ENCODE assay signal across 1 cellular context in genomic region chr14:23286020-23286903, GRCh38.
TF ChIP-seq lines count a peak whose summit lies in the region.

Gene HOMEZ (minus strand): TSS chr14:23286132. CDS start chr14:23285952, 180 bp downstream.

TF ChIP-seq in HepG2, 621 proteins besides CTCF, POLR2A, EP300 and RAD21 (continued from another document and continues in another):
- TF ChIP-seq AKNA (CRISPR knock-in tag; IDR thresholded peaks at IDR 0.05; ENCODE audit: borderline replicate concordance) (no peak), ZNF34 (CRISPR knock-in tag; IDR thresholded peaks at IDR 0.05; ENCODE audit: borderline replicate concordance) (peak; percentile 97; the same call in 1 of the 2 replicates), ZNF878 (CRISPR knock-in tag; IDR thresholded peaks at IDR 0.05) (0 out of 2 replicates have a peak, but pooled peaks have one; percentile 32), RNF2 (conservative IDR thresholded peaks at IDR 0.05; ENCODE audit: low read depth) (peak; percentile 54; the same call in 1 of the 2 replicates), TGIF2 (CRISPR knock-in tag; IDR thresholded peaks at IDR 0.05) (0 out of 2 replicates have a peak, but pooled peaks have one; percentile 15), FIP1L1 (IDR thresholded peaks at IDR 0.05; ENCODE audit: borderline replicate concordance, insufficient read depth, low read depth, low read length) (0 out of 2 replicates have a peak, but pooled peaks have one; percentile 69), KAT8 (CRISPR knock-in tag; IDR thresholded peaks at IDR 0.05) (peak; percentile 76), TARDBP (CRISPR knock-in tag; IDR thresholded peaks at IDR 0.05) (no peak; the same call in 1 of the 2 replicates), PRMT3 (CRISPR knock-in tag; IDR thresholded peaks at IDR 0.05; ENCODE audit: borderline replicate concordance, low read depth) (no peak), ZNF326 (CRISPR knock-in tag; IDR thresholded peaks at IDR 0.05; ENCODE audit: borderline replicate concordance) (no peak), ZNF646 (CRISPR knock-in tag; IDR thresholded peaks at IDR 0.05) (no peak), ZBTB46 (CRISPR knock-in tag; IDR thresholded peaks at IDR 0.05; ENCODE audit: borderline replicate concordance) (no peak), KDM4B (CRISPR knock-in tag; IDR thresholded peaks at IDR 0.05) (peak; percentile 64), NONO (IDR thresholded peaks at IDR 0.05) (no peak), NONO (CRISPR knock-in tag; conservative IDR thresholded peaks at IDR 0.05) (peak; percentile 98), THAP11 (CRISPR knock-in tag; IDR thresholded peaks at IDR 0.05) (peak; percentile 83), ZMAT3 (CRISPR knock-in tag; conservative IDR thresholded peaks at IDR 0.05) (peak; percentile 95), TFDP1 (CRISPR knock-in tag; IDR thresholded peaks at IDR 0.05; ENCODE audit: borderline replicate concordance) (peak; percentile 77; the same call in 1 of the 2 replicates), NFYC (CRISPR knock-in tag; IDR thresholded peaks at IDR 0.05) (peak; percentile 99), FOXK2 (IDR thresholded peaks at IDR 0.05) (no peak), MIXL1 (CRISPR knock-in tag; IDR thresholded peaks at IDR 0.05) (peak; percentile 70; the same call in 1 of the 2 replicates), SNAPC2 (CRISPR knock-in tag; IDR thresholded peaks at IDR 0.05) (peak; percentile 88; the same call in 1 of the 2 replicates), ZNF260 (CRISPR knock-in tag; IDR thresholded peaks at IDR 0.05; ENCODE audit: borderline replicate concordance, low read depth) (no peak), STAT5B (CRISPR knock-in tag; IDR thresholded peaks at IDR 0.05) (peak; percentile 70; the same call in 1 of the 2 replicates), ZNF414 (CRISPR knock-in tag; IDR thresholded peaks at IDR 0.05) (peak; percentile 96), KDM5A (IDR thresholded peaks at IDR 0.05; ENCODE audit: borderline replicate concordance, low read length) (peak; percentile 65; the same call in 1 of the 2 replicates), TFAP4 (IDR thresholded peaks at IDR 0.05; ENCODE audit: borderline replicate concordance, low read depth) (peak; percentile 91), ZBTB8A (CRISPR knock-in tag; IDR thresholded peaks at IDR 0.05; ENCODE audit: borderline replicate concordance, low read depth) (no peak), ZNF263 (CRISPR knock-in tag; IDR thresholded peaks at IDR 0.05) (peak; percentile 30; the same call in 1 of the 2 replicates), NKX3-1 (CRISPR knock-in tag; IDR thresholded peaks at IDR 0.05) (peak; percentile 72; the same call in 1 of the 2 replicates), RBFOX2 (IDR thresholded peaks at IDR 0.05; ENCODE audit: low read depth, low read length) (peak; percentile 96), AGO1 (IDR thresholded peaks at IDR 0.05; ENCODE audit: low read depth, low read length, poor library complexity, severe bottlenecking) (peak; percentile 85), NFIB (CRISPR knock-in tag; IDR thresholded peaks at IDR 0.05; ENCODE audit: borderline replicate concordance) (no peak), ZBED4 (CRISPR knock-in tag; IDR thresholded peaks at IDR 0.05; ENCODE audit: borderline replicate concordance) (peak; percentile 76; the same call in 1 of the 2 replicates), ZNF607 (CRISPR knock-in tag; IDR thresholded peaks at IDR 0.05; ENCODE audit: borderline replicate concordance) (peak; percentile 40), ZMYM2 (CRISPR knock-in tag; IDR thresholded peaks at IDR 0.05) (peak; percentile 96), ZFYVE20 (CRISPR knock-in tag; IDR thresholded peaks at IDR 0.05; ENCODE audit: borderline replicate concordance, low read depth) (0 out of 2 replicates have a peak, but pooled peaks have one; percentile 44), ZNF510 (CRISPR knock-in tag; IDR thresholded peaks at IDR 0.05; ENCODE audit: low read depth) (peak; percentile 84), ELK4 (CRISPR knock-in tag; IDR thresholded peaks at IDR 0.05; ENCODE audit: borderline replicate concordance) (no peak)
